Comparison of ENCODE assay signal across 14 cellular contexts in the genomic region with DNA sequence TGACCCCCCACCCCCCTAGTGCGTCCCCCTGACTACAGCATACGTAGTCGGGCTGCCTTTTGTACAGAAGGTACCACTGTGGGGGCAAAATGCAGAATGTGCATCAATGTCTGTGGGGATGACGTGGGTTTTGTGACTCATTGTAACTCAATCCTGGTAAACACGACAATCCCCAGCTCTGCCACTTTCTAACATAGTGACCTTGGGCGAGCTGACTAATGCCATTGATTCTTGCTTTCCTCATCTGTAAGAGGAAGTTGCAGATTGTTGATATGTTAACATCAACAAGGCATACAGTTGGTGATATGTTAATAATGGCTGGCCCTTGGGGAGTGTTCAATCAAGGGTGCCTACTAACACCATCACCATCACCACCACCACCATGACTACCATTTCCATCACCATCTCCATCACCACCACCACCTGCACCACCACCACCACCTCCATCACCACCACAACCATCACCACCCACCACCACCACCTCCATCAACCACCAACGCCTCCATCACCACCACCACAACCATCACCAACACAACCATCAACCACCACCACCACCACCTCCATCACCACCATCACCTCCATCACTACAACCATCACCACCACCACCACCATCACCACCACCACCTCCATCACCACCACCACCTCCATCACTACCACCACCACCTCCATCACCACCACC. TPM values are rescaled to one million over a fixed set of nuclear protein-coding genes. Genes with fewer than 3 reads are reported as not detected.
DNase-seq lines count a peak whose midpoint lies in the region; ATAC-seq and TF ChIP-seq lines count a peak whose summit lies in the region.
"Had no signal": no experiment of that assay in that cellular context is flagged by ENCODE, and none has a peak within 500 bp of the region (broad histone marks: within the 10 kb centered on the region; RNA-seq: fewer than 3 reads in every experiment).

No MANE protein-coding gene starts in this region.

- H3K4me1 ChIP-seq in SK-N-SH (ENCODE audit: control insufficient read depth in 1 of 2, insufficient read depth in 2 of 2, low read depth in 1 of 2, low read length in 1 of 2), result peaks cover 0 to 12% of the 10 kb centered on the region in 2 experiments; a peak in 2 of 4 replicates

- POLR2A ChIA-PET in SK-N-SH (lab: Yijun Ruan, JAX), result no interaction called here

- peaks cover 36% of the 10 kb centered on the region for H3F3A ChIP-seq in SK-N-SH (replicated peaks; ENCODE audit: insufficient read depth)

- H3K4me2 ChIP-seq in SK-N-SH, result peak overlapping the region; percentile 43

- peak overlapping the region; percentile 65 for H3K9ac ChIP-seq in SK-N-SH

- no peak overlapping the region for H3K4me3 Mint-ChIP-seq in stimulated activated effector memory CD8-positive, alpha-beta T cell treated with anti-CD3 and anti-CD28 coated beads, Interleukin-12 subunit alpha, Interleukin-12 subunit beta, amount 100 ng/mL, for 72 hours
- H3K4me3 Mint-ChIP-seq: activated naive CD4-positive, alpha-beta T cell treated with anti-CD3 and anti-CD28 coated beads, Interleukin-2, amount 50 U/mL, for 24 hours had no signal

- peaks cover 26% of the 10 kb centered on the region for H3K36me3 Mint-ChIP-seq in stimulated activated effector memory CD8-positive, alpha-beta T cell treated with anti-CD3 and anti-CD28 coated beads, Interleukin-12 subunit alpha, Interleukin-12 subunit beta, amount 100 ng/mL, for 72 hours
- H3K36me3 Mint-ChIP-seq: activated naive CD4-positive, alpha-beta T cell treated with anti-CD3 and anti-CD28 coated beads, Interleukin-2, amount 50 U/mL, for 24 hours had no signal

- peak; percentile 19 for ATAC-seq in stimulated activated effector memory CD8-positive, alpha-beta T cell treated with anti-CD3 and anti-CD28 coated beads, Interleukin-12 subunit alpha, Interleukin-12 subunit beta, amount 100 ng/mL, for 72 hours

- H3K9me2 ChIP-seq in SK-N-SH, result no peaks in the 10 kb centered on the region

- TF ChIP-seq RAD21 in SK-N-SH (IDR thresholded peaks at IDR 0.05; ENCODE audit: low read length), result no peak

- CTCF ChIA-PET in SK-N-SH (lab: Yijun Ruan, JAX), result interaction anchor here (1.0 kb wide), 1 partner anchor 179 kb away, joined by 3 read pairs; no protein-coding TSS in a partner anchor

- H3K36me3 ChIP-seq in SK-N-SH (replicated peaks in 1 of 2; ENCODE audit: control insufficient read depth in 1 of 2, insufficient read depth in 2 of 2, low read length in 1 of 2), result no peaks in the 10 kb centered on the region
- H3K36me3 ChIP-seq: transverse colon had no signal

- TF ChIP-seq CTCF in SK-N-SH (IDR thresholded peaks at IDR 0.05) (no peak), fibroblast of mammary gland (conservative IDR thresholded peaks at IDR 0.05; ENCODE audit: control insufficient read depth, insufficient read depth, low read depth, low read length) (no peak)

- H3K79me2 ChIP-seq in SK-N-SH (ENCODE audit: insufficient read depth), result no peaks in the 10 kb centered on the region

- no peak for TF ChIP-seq EP300 in SK-N-SH (IDR thresholded peaks at IDR 0.05; ENCODE audit: borderline replicate concordance in 1 of 2, low read depth in 1 of 2, low read length in 1 of 2)

- H3K4me3 ChIP-seq in SK-N-SH (ENCODE audit: low read depth in 2 of 2, low read length in 1 of 2), result no peak overlapping the region
- H3K4me3 ChIP-seq in fibroblast of mammary gland (ENCODE audit: control insufficient read depth, low read depth, low read length), result no peak overlapping the region
- H3K4me3 ChIP-seq: transverse colon had no signal

- H3K27ac Mint-ChIP-seq in stimulated activated effector memory CD8-positive, alpha-beta T cell treated with anti-CD3 and anti-CD28 coated beads, Interleukin-12 subunit alpha, Interleukin-12 subunit beta, amount 100 ng/mL, for 72 hours, result no peak overlapping the region
- H3K27ac Mint-ChIP-seq: activated naive CD4-positive, alpha-beta T cell treated with anti-CD3 and anti-CD28 coated beads, Interleukin-2, amount 50 U/mL, for 24 hours had no signal

- 56% methylated on average over 7 of the region's 7 CpGs for WGBS in SK-N-SH (ENCODE audit: low lambda C conversion rate)

- H3K27ac ChIP-seq in SK-N-SH (ENCODE audit: low read depth in 2 of 2, low read length in 1 of 2), result peak overlapping the region; percentile 63 to 86; a peak in 3 of 4 replicates
- H3K27ac ChIP-seq: transverse colon, VCaP had no signal

- DNase-seq in NCI-H2196 (lab: John Stamatoyannopoulos, UW; ENCODE audit: unreplicated experiment) (peak; percentile 14), NCI-H2196 treated with DMSO at 0.1 percent for 48 hours (lab: John Stamatoyannopoulos, UW; ENCODE audit: unreplicated experiment) (no peak), SK-N-SH (no peak), fibroblast of mammary gland (ENCODE audit: low read depth) (peak; percentile 99), OCI-M1 (lab: John Stamatoyannopoulos, UW) (no peak), GDM1 (lab: John Stamatoyannopoulos, UW) (no peak)
- DNase-seq in stimulated activated effector memory CD8-positive, alpha-beta T cell treated with anti-CD3 and anti-CD28 coated beads, Interleukin-12 subunit alpha, Interleukin-12 subunit beta, amount 100 ng/mL, for 72 hours (ENCODE audit: low spot score in 2 of 2), result no peak
- DNase-seq in stimulated activated CD4-positive, alpha-beta T cell treated with anti-CD3 and anti-CD28 coated beads, Interleukin-15, amount 100 ng/mL, for 24 hours, result no peak
- DNase-seq: glutamatergic neuron, GOT3, NCI-H526 treated with DMSO at 0.1 percent for 48 hours, transverse colon had no signal

- H3K9me3 ChIP-seq in SK-N-SH, result no peaks in the 10 kb centered on the region
- H3K9me3 ChIP-seq: transverse colon had no signal

- no peaks in the 10 kb centered on the region for H4K20me1 ChIP-seq in SK-N-SH (ENCODE audit: insufficient read depth)

- H2AFZ ChIP-seq in SK-N-SH (ENCODE audit: low read depth), result no peak overlapping the region; the same call in 1 of the 2 replicates

- H3K4me1 Mint-ChIP-seq in stimulated activated effector memory CD8-positive, alpha-beta T cell treated with anti-CD3 and anti-CD28 coated beads, Interleukin-12 subunit alpha, Interleukin-12 subunit beta, amount 100 ng/mL, for 72 hours, result peaks cover 12% of the 10 kb centered on the region

- no peaks in the 10 kb centered on the region for H3K27me3 ChIP-seq in SK-N-SH (ENCODE audit: insufficient read depth)
- H3K27me3 ChIP-seq: transverse colon had no signal

- peaks cover 3% of the 10 kb centered on the region for H3K9me3 Mint-ChIP-seq in stimulated activated effector memory CD8-positive, alpha-beta T cell treated with anti-CD3 and anti-CD28 coated beads, Interleukin-12 subunit alpha, Interleukin-12 subunit beta, amount 100 ng/mL, for 72 hours
- H3K9me3 Mint-ChIP-seq: activated naive CD4-positive, alpha-beta T cell treated with anti-CD3 and anti-CD28 coated beads, Interleukin-2, amount 50 U/mL, for 24 hours had no signal

TF ChIP-seq in SK-N-SH, 30 proteins besides CTCF, POLR2A, EP300 and RAD21 (continues in another document):
- TF ChIP-seq FOSL2 (IDR thresholded peaks at IDR 0.05; ENCODE audit: borderline replicate concordance, low read depth) (peak; percentile 94; the same call in 1 of the 2 replicates), GATA2 (CRISPR knock-in tag; IDR thresholded peaks at IDR 0.05) (no peak), TCF12 (IDR thresholded peaks at IDR 0.05) (no peak), NFIC (IDR thresholded peaks at IDR 0.05; ENCODE audit: borderline replicate concordance) (no peak), MEF2A (IDR thresholded peaks at IDR 0.05; ENCODE audit: borderline replicate concordance, low read depth) (no peak), RCOR1 (IDR thresholded peaks at IDR 0.05; ENCODE audit: low read length) (no peak), YY1 (IDR thresholded peaks at IDR 0.05; ENCODE audit: low read depth) (no peak), TEAD4 (IDR thresholded peaks at IDR 0.05; ENCODE audit: borderline replicate concordance, insufficient read depth) (no peak), IRF3 (IDR thresholded peaks at IDR 0.05; ENCODE audit: low read depth, low read length) (no peak), MAX (IDR thresholded peaks at IDR 0.05; ENCODE audit: low read depth) (no peak), SMC3 (IDR thresholded peaks at IDR 0.05; ENCODE audit: low read depth, low read length) (no peak), FOXM1 (IDR thresholded peaks at IDR 0.05; ENCODE audit: low read depth) (no peak), MXI1 (IDR thresholded peaks at IDR 0.05; ENCODE audit: low read depth, low read length) (no peak), POLR2AphosphoS5 (IDR thresholded peaks at IDR 0.05; ENCODE audit: low read depth, low read length) (peak; percentile 62; the same call in 1 of the 2 replicates), RFX5 (IDR thresholded peaks at IDR 0.05; ENCODE audit: low read length) (no peak), SIN3A (IDR thresholded peaks at IDR 0.05; ENCODE audit: borderline replicate concordance, low read depth, low read length) (peak; percentile 57; the same call in 1 of the 2 replicates), JUND (IDR thresholded peaks at IDR 0.05) (no peak; the same call in 1 of the 2 replicates)
- TF ChIP-seq, protein P1, sequence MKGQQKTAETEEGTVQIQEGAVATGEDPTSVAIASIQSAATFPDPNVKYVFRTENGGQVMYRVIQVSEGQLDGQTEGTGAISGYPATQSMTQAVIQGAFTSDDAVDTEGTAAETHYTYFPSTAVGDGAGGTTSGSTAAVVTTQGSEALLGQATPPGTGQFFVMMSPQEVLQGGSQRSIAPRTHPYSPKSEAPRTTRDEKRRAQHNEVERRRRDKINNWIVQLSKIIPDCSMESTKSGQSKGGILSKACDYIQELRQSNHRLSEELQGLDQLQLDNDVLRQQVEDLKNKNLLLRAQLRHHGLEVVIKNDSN (IDR thresholded peaks at IDR 0.05; ENCODE audit: borderline replicate concordance, low read depth), result no peak

RNA-seq across cellular contexts. Expression of gene MARCHF10, which starts 15.9 kb away (rescaled TPM):
- 0.05 and 0.16 TPM in 2 replicates for polyA plus RNA-seq in SK-N-SH (2012; rRNA removed)
- polyA plus RNA-seq in SK-N-SH (2012; cell fraction: cytosol; rRNA removed), result 0.21 and 0.30 TPM in 2 replicates
- 0.76 and 1.2 TPM in 2 replicates for polyA plus RNA-seq in SK-N-SH (2012; cell fraction: nucleus; rRNA removed)

Comparison
In these comparisons a context has a peak if more than half of its experiments do, and no peak if none do; other contexts are left out.
1. DNase-seq: peak in NCI-H2196 (single experiment) and fibroblast of mammary gland (single experiment); none in NCI-H2196 treated with DMSO at 0.1 percent for 48 hours (single experiment), SK-N-SH (single experiment), stimulated activated effector memory CD8-positive, alpha-beta T cell treated with anti-CD3 and anti-CD28 coated beads, Interleukin-12 subunit alpha, Interleukin-12 subunit beta, amount 100 ng/mL, for 72 hours (0 of 2), OCI-M1 (single experiment), GDM1 (single experiment) and stimulated activated CD4-positive, alpha-beta T cell treated with anti-CD3 and anti-CD28 coated beads, Interleukin-15, amount 100 ng/mL, for 24 hours (single experiment).